ENCODE assay signal across 23 cellular contexts in the genomic region with DNA sequence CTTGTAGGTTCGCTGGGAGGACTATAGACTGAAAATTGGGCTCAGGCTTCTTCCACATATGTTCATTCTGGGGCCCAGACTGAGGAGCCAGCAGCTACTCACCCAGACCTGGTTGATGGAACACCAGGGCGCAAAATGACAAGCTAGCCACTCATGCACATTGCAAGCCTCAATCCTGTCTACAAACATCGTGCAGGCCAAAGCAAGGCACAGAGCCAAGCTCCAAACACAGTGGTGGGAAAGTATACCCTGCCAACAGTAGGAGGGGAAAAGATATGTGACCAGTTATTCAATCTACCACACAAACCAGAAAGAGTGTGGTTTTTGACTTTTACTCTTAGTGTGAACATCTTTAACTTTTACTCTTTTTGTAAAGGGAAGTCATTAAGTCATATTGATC.
"Had no signal": no experiment of that assay in that cellular context is flagged by ENCODE, and none has a peak within 500 bp of the region (broad histone marks: within the 10 kb centered on the region; RNA-seq: fewer than 3 reads in every experiment).

No MANE protein-coding gene starts in this region.

- H3K27me3 ChIP-seq: esophagus squamous epithelium, gastroesophageal sphincter, tibial nerve had no signal

- H3K36me3 ChIP-seq: esophagus squamous epithelium, gastroesophageal sphincter, tibial nerve had no signal

- H2AFZ ChIP-seq: parathyroid adenoma had no signal

- FAIRE-seq: keratinocyte had no signal

- H3K4me1 ChIP-seq: esophagus squamous epithelium, gastroesophageal sphincter, psoas muscle, tibial nerve had no signal

- H3K4me3 ChIP-seq: esophagus squamous epithelium, gastroesophageal sphincter, psoas muscle, tibial nerve had no signal

- H3K27me3 Mint-ChIP-seq: activated naive CD8-positive, alpha-beta T cell; dendritic cell treated with granulocyte-macrophage colony-stimulating factor and Interleukin-4, amounts not matched to agents 40 ng/mL and 50 ng/mL, for 4 days had no signal

- H3K4me3 Mint-ChIP-seq: activated naive CD8-positive, alpha-beta T cell; activated T-cell treated with anti-CD3 and anti-CD28 coated beads, Interleukin-2, amount 50 U/mL, for 72 hours; dendritic cell treated with granulocyte-macrophage colony-stimulating factor and Interleukin-4, amounts not matched to agents 40 ng/mL and 50 ng/mL, for 4 days; naive thymus-derived CD8-positive, alpha-beta T cell; neural crest cell; T-helper 2 cell treated with Interferon-gamma antibody and Interleukin-4, amounts not matched to agents 5 μg/mL and 100 μg/mL, for 36 hours had no signal

- H3K9ac ChIP-seq: parathyroid adenoma had no signal

- DNase-seq: activated CD4-positive, alpha-beta T cell treated with anti-CD3 and anti-CD28 coated beads for 4 hours; activated CD4-positive, alpha-beta T cell treated with anti-CD3 and anti-CD28 coated beads, Interleukin-2, amount 50 U/mL, for 4 hours; activated CD4-positive, CD25-positive, alpha-beta regulatory T cell; activated naive CD4-positive, alpha-beta T cell; activated T-cell treated with anti-CD3 and anti-CD28 coated beads for 4 hours; activated T-cell treated with anti-CD3 and anti-CD28 coated beads, Interleukin-2, amount 50 U/mL, for 72 hours; effector CD4-positive, alpha-beta T cell; esophagus squamous epithelium; hippocampal formation; left colon; midbrain; naive thymus-derived CD8-positive, alpha-beta T cell; psoas muscle; stimulated activated naive CD4-positive, alpha-beta T cell treated with Interleukin-2 at 50 U/mL for 16 hours; T-helper 1 cell had no signal

- H3K9me3 Mint-ChIP-seq: T-helper 2 cell treated with Interferon-gamma antibody and Interleukin-4, amounts not matched to agents 5 μg/mL and 100 μg/mL, for 36 hours had no signal

- H3K27ac ChIP-seq: esophagus squamous epithelium, gastroesophageal sphincter, parathyroid adenoma, psoas muscle, tibial nerve had no signal

- H3K36me3 Mint-ChIP-seq: activated naive CD8-positive, alpha-beta T cell; naive thymus-derived CD8-positive, alpha-beta T cell had no signal

- H3K27ac Mint-ChIP-seq: activated naive CD8-positive, alpha-beta T cell; activated T-cell treated with anti-CD3 and anti-CD28 coated beads, Interleukin-2, amount 50 U/mL, for 72 hours; dendritic cell treated with granulocyte-macrophage colony-stimulating factor and Interleukin-4, amounts not matched to agents 40 ng/mL and 50 ng/mL, for 4 days; naive thymus-derived CD8-positive, alpha-beta T cell; T-helper 2 cell treated with Interferon-gamma antibody and Interleukin-4, amounts not matched to agents 5 μg/mL and 100 μg/mL, for 36 hours had no signal

- H3K9me3 ChIP-seq: gastroesophageal sphincter, psoas muscle, tibial nerve had no signal

- H3K4me1 Mint-ChIP-seq: naive thymus-derived CD8-positive, alpha-beta T cell had no signal
